Comparison of ENCODE assay signal across 8 cellular contexts in the genomic region with DNA sequence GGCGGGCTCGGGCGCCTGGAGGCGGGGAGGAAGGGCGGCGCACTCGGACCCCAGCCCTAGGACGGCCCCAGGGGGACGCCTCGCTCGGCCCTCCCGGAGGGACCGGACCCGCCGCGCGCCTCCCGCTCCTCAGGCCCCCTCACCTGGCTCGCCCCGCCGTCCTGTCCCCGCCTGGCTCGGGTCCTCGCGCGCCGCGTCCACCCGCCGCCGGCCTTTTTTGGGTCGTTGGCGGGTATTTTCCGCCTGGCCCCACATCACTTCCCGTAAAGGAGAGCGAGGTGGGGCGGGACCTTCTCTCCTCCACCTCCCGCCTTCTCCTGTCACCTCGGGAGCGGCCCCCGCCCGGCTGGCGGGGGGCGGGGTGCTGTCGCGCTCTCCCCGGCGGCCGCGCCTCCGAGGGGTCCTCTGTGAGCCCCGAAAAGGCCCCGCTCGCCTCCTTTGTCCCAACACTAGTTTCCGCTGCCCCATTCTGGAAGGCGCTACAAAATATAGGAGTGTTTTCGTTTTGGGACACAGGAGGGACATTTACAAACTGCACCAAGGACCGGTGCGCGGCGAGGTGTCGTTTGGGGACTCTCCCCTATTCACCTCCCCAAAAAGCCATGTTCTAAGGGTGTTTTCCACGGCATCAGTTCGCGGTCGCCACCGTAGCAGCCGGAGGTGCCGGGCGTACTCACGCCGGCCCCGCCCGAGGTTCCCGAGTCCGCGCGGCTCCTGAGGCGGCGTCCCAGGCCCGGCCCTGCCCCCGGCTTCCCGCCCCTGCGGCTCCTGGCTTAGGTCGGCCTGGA. TPM values are rescaled to one million over a fixed set of nuclear protein-coding genes. Genes with fewer than 3 reads are reported as not detected.
DNase-seq lines count a peak whose midpoint lies in the region; ATAC-seq and TF ChIP-seq lines count a peak whose summit lies in the region.

A gene (minus strand): TSS at position 241 of the 788 bp plus-strand sequence. CDS start 54,879 bp downstream, outside the sequence.

- H3K27ac ChIP-seq in CD4-positive, alpha-beta memory T cell (ENCODE audit: low read depth, low read length) = peak within 1 kb of the TSS; percentile 96
- H3K27ac ChIP-seq in ovary = peak within 1 kb of the TSS; percentile 42 to 80

- H3K36me3 Mint-ChIP-seq in CD4-positive, alpha-beta memory T cell = peaks cover 7 to 19% of the 10 kb centered on the region in 2 donors
- H3K36me3 Mint-ChIP-seq in type B pancreatic cell = peaks cover 5% of the 10 kb centered on the region

- H3K4me1 Mint-ChIP-seq in CD4-positive, alpha-beta memory T cell = peaks cover 33 to 58% (median 38%) of the 10 kb centered on the region in 4 donors
- H3K4me1 Mint-ChIP-seq in type B pancreatic cell (ENCODE audit: unreplicated experiment) = no peaks in the 10 kb centered on the region

- H3K27ac Mint-ChIP-seq in CD4-positive, alpha-beta memory T cell = peak within 1 kb of the TSS; percentile 87 to 98 (median 96)
- H3K27ac Mint-ChIP-seq in type B pancreatic cell = peak within 1 kb of the TSS; percentile 87

- TF ChIP-seq POLR2A in ovary (IDR thresholded peaks at IDR 0.05) = no peak

- ATAC-seq in GM19372 (IDR thresholded peaks at IDR 0.05; ENCODE audit: low read depth, unreplicated experiment) (peak; percentile 59), HG03521 (IDR thresholded peaks at IDR 0.05; ENCODE audit: unreplicated experiment) (peak; percentile 59)

- no peaks in the 10 kb centered on the region for H3K27me3 ChIP-seq in CD4-positive, alpha-beta memory T cell (ENCODE audit: insufficient read depth, low read length)
- H3K27me3 ChIP-seq in ovary = no peaks in the 10 kb centered on the region

- H3K4me3 ChIP-seq in CD4-positive, alpha-beta memory T cell (ENCODE audit: low read length in 2 of 2) = peak within 1 kb of the TSS; percentile 72 to 85
- peak within 1 kb of the TSS; percentile 86 for H3K4me3 ChIP-seq in ovary

- no peaks in the 10 kb centered on the region for H3K9me3 ChIP-seq in CD4-positive, alpha-beta memory T cell (ENCODE audit: control insufficient read depth in 1 of 2, low read length in 2 of 2)
- no peaks in the 10 kb centered on the region for H3K9me3 ChIP-seq in ovary

- POLR2A ChIA-PET in CD4-positive, alpha-beta memory T cell (lab: Charles Lee; ENCODE audit: partially characterized antibody) = interaction anchor here (1.0 to 14.7 kb wide), 6 partner anchors 12 to 93 kb away, joined by 3 to 201 read pairs (median 8); a partner anchor contains a TSS

- no peaks in the 10 kb centered on the region for H3K9me3 Mint-ChIP-seq in CD4-positive, alpha-beta memory T cell
- H3K9me3 Mint-ChIP-seq in type B pancreatic cell = no peaks in the 10 kb centered on the region

- TF ChIP-seq EP300 in ovary (IDR thresholded peaks at IDR 0.05) = no peak

- peak; percentile 73 to 90 (median 74) for DNase-seq in CD4-positive, alpha-beta memory T cell
- peak; percentile 38 for DNase-seq in SK-N-DZ (ENCODE audit: low spot score)
- peak; percentile 63 for DNase-seq in activated gamma-delta T cell treated with anti-CD3 and anti-CD28 coated beads, Interleukin-2, amount 50 U/mL, for 16 hours (ENCODE audit: low read depth)
- DNase-seq in germinal center (ENCODE audit: low spot score) = peak; percentile 77
- peak; percentile 64 to 81 (median 71) for DNase-seq in ovary
- DNase-seq in type B pancreatic cell (ENCODE audit: extremely low spot score, unreplicated experiment) = peak; percentile 79

- H3K4me3 Mint-ChIP-seq in CD4-positive, alpha-beta memory T cell = peak within 1 kb of the TSS; percentile 93 to 96 (median 94)
- H3K4me3 Mint-ChIP-seq in type B pancreatic cell = peak within 1 kb of the TSS; percentile 92

- WGBS in ovary, 3 donors = 0 to 1% (median 1%) methylated on average over 67 to 85 of the region's 85 CpGs

- peaks cover 44% of the 10 kb centered on the region for H3K4me1 ChIP-seq in CD4-positive, alpha-beta memory T cell (ENCODE audit: insufficient read depth, low read length)
- H3K4me1 ChIP-seq in ovary (ENCODE audit: insufficient read depth) = peaks cover 3% of the 10 kb centered on the region

- H3K36me3 ChIP-seq in CD4-positive, alpha-beta memory T cell (ENCODE audit: insufficient read depth, low read length) = no peaks in the 10 kb centered on the region
- H3K36me3 ChIP-seq in ovary = no peaks in the 10 kb centered on the region

- intact Hi-C loops in CD4-positive, alpha-beta memory T cell (cut with micrococcal nuclease) = loop anchor here (1.0 to 2.0 kb wide), 9 partner anchors 10 to 150 kb away; a partner anchor contains a TSS
- intact Hi-C loops in ovary (cut with DNase I) = loop anchor here in 3 of 4 donors (2.0 to 10.0 kb wide), 4 partner anchors 65 to 77 kb away; no protein-coding TSS in a partner anchor

- H3K27me3 Mint-ChIP-seq in CD4-positive, alpha-beta memory T cell = no peaks in the 10 kb centered on the region
- no peaks in the 10 kb centered on the region for H3K27me3 Mint-ChIP-seq in type B pancreatic cell

- no peak for TF ChIP-seq CTCF in ovary (IDR thresholded peaks at IDR 0.05)
- TF ChIP-seq CTCF in type B pancreatic cell (conservative IDR thresholded peaks at IDR 0.05) = no peak

- CTCF ChIA-PET in CD4-positive, alpha-beta memory T cell (lab: Charles Lee; ENCODE audit: partially characterized antibody) = interaction anchor here (1.1 kb wide), 1 partner anchor 13 kb away, joined by 3 read pairs; no protein-coding TSS in a partner anchor

RNA-seq across cellular contexts. Expression of the gene that starts here (rescaled TPM):
- 10 to 100 TPM; 44.6 to 52.5 TPM for total RNA-seq in CD4-positive, alpha-beta memory T cell
- polyA plus RNA-seq in CD4-positive, alpha-beta memory T cell = 10 to 100 TPM; 52.1 to 55.7 TPM
- polyA plus RNA-seq in SK-N-DZ (2014; cell fraction: cytosol; rRNA removed) = 1.1 and 1.2 TPM in 2 replicates
- polyA plus RNA-seq in SK-N-DZ (2014; cell fraction: nucleus; rRNA removed) = 0.84 and 2.1 TPM in 2 replicates
- total RNA-seq in ovary (10 to 100 TPM in 5 of 7 donors, 1 to 10 TPM in 2; 6.8 to 16.2 (median 12.1) TPM), type B pancreatic cell (ENCODE audit: low replicate concordance) (13.4 and 14.5 TPM in 2 replicates)
- 10 to 100 TPM in 1 of 2 donors, 1 to 10 TPM in 1; 5.8 to 38.0 TPM for polyA plus RNA-seq in ovary

Comparison
In these comparisons a context has a peak if more than half of its experiments do, and no peak if none do; other contexts are left out.
1. Peak in every context shown above with its lines: DNase-seq, ATAC-seq, H3K4me3 ChIP-seq and H3K27ac ChIP-seq.